In the genomic region with DNA sequence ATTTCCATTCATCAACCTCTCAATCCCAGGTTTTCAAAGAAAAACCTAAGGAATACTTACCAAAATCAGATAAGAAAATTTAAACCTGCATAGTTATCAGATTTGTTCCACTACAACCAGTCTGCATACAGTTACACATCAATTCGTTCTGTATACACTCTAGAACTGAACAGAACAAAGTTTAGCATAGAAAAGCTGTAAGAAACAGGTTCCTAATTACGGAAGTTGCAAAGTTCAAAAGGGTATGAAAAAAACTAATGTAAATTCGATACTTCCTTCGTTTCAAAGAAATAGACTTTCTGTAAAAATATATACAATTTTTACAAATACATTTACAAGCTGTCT, we compare ENCODE assay signal across 9 cellular contexts. TPM values are rescaled to one million over a fixed set of nuclear protein-coding genes. Genes with fewer than 3 reads are reported as not detected.
DNase-seq lines count a peak whose midpoint lies in the region; ATAC-seq and TF ChIP-seq lines count a peak whose summit lies in the region.
"Had no signal": no experiment of that assay in that cellular context is flagged by ENCODE, and none has a peak within 500 bp of the region (broad histone marks: within the 10 kb centered on the region; RNA-seq: fewer than 3 reads in every experiment).

No MANE protein-coding gene starts in this region.

- ATAC-seq in naive B cell (ENCODE audit: low read depth in 2 of 2), result no peak
- no peak for ATAC-seq in GM21825 (IDR thresholded peaks at IDR 0.05; ENCODE audit: unreplicated experiment)
- ATAC-seq in GM18505 (IDR thresholded peaks at IDR 0.05; ENCODE audit: unreplicated experiment), result no peak
- ATAC-seq in HG02588 (IDR thresholded peaks at IDR 0.05; ENCODE audit: unreplicated experiment), result no peak

- peak overlapping the region; percentile 90 to 99 (median 97) for H3K4me3 Mint-ChIP-seq in naive B cell

- intact Hi-C loops in colonic mucosa (cut with DNase I), result loop anchor here (5.0 kb wide), 1 partner anchor 46 kb away; no protein-coding TSS in a partner anchor

- H3K27ac ChIP-seq in KMS-11 (peak overlapping the region; percentile 78; the same call in 1 of the 2 replicates), colonic mucosa (peak overlapping the region; percentile 98)

- TF ChIP-seq CTCF in AG09309 (IDR thresholded peaks at IDR 0.05; ENCODE audit: control insufficient read depth, insufficient read depth, low read depth, low read length, missing control alignments) (no peak), KMS-11 (conservative IDR thresholded peaks at IDR 0.05; ENCODE audit: low read depth, low read length) (no peak), colonic mucosa (IDR thresholded peaks at IDR 0.05) (no peak)

- TF ChIP-seq POLR2A in GM18505 (IDR thresholded peaks at IDR 0.05; ENCODE audit: borderline replicate concordance, extremely low read depth, insufficient read depth, insufficient read length), result no peak

- no peak for DNase-seq in AG09309 (ENCODE audit: low read depth)
- no peak for DNase-seq in colonic mucosa
- DNase-seq in naive B cell, result no peak
- DNase-seq in NCI-H1930 (lab: John Stamatoyannopoulos, UW), result no peak
- DNase-seq: NCI-H1436 treated with DMSO at 0.1 percent for 48 hours had no signal

- peaks cover 29 to 46% of the 10 kb centered on the region in 2 donors for H3K36me3 Mint-ChIP-seq in naive B cell

- peaks cover 49% of the 10 kb centered on the region for H4K20me1 ChIP-seq in KMS-11 (ENCODE audit: insufficient read depth)

- peaks cover 61% of the 10 kb centered on the region for H3K36me3 ChIP-seq in KMS-11 (ENCODE audit: insufficient read depth)
- H3K36me3 ChIP-seq in colonic mucosa, result peaks cover 11% of the 10 kb centered on the region

- peak overlapping the region in 4 of 6 donors; percentile 34 to 96 (median 66) for H3K27ac Mint-ChIP-seq in naive B cell

- no peaks in the 10 kb centered on the region for H3K27me3 ChIP-seq in KMS-11 (ENCODE audit: insufficient read depth, low read depth)
- H3K27me3 ChIP-seq in colonic mucosa, result no peaks in the 10 kb centered on the region

- H3K9me3 Mint-ChIP-seq in naive B cell, result peaks cover 0 to 1% (median 0%) of the 10 kb centered on the region in 7 donors

- H3K9ac ChIP-seq in KMS-11, result peak overlapping the region; percentile 92
- H3K9ac ChIP-seq in colonic mucosa (ENCODE audit: low read depth in 2 of 2, low read length in 2 of 2), result peak overlapping the region in 1 of 2 donors; percentile 99

- H3K4me3 ChIP-seq in AG09309 (ENCODE audit: control insufficient read depth, low read depth, low read length) (peak overlapping the region; percentile 92), KMS-11 (IDR thresholded peaks at IDR 0.05; ENCODE audit: insufficient read depth, low read depth, low read length) (peak overlapping the region; percentile 98), colonic mucosa (peak overlapping the region; percentile 87)

- H3K4me1 ChIP-seq in KMS-11 (ENCODE audit: low read depth, poor library complexity, severe bottlenecking), result peaks cover 75% of the 10 kb centered on the region
- peaks cover 5% of the 10 kb centered on the region for H3K4me1 ChIP-seq in colonic mucosa

- H3K79me2 ChIP-seq in KMS-11 (ENCODE audit: insufficient read depth, low read depth), result peaks cover 86% of the 10 kb centered on the region

- no peaks in the 10 kb centered on the region for H3K27me3 Mint-ChIP-seq in naive B cell

- peaks cover 38 to 61% (median 47%) of the 10 kb centered on the region in 3 donors for H3K4me1 Mint-ChIP-seq in naive B cell

- no peaks in the 10 kb centered on the region for H3K9me3 ChIP-seq in colonic mucosa

- peak overlapping the region; percentile 99 for H3K4me2 ChIP-seq in KMS-11

- H2AFZ ChIP-seq in KMS-11 (ENCODE audit: low read depth), result no peak overlapping the region

RNA-seq across cellular contexts. Expression of a gene that starts 3.1 kb away (rescaled TPM):
- total RNA-seq in colonic mucosa, result 100 to 1,000 TPM; 151 to 285 TPM
- 100 to 1,000 TPM in 2 of 6 donors, 10 to 100 TPM in 4; 44.8 to 110 (median 95.1) TPM for polyA plus RNA-seq in naive B cell (ENCODE audit: low read depth in 6 of 6)

RNA-seq across cellular contexts. Expression of a gene that starts 27.1 kb away (rescaled TPM):
- total RNA-seq in colonic mucosa, result 1 to 10 TPM; 4.9 to 6.3 TPM
- not detected for polyA plus RNA-seq in naive B cell (ENCODE audit: low read depth in 6 of 6)

RNA-seq across cellular contexts. Expression of a gene that starts 53.1 kb away (rescaled TPM):
- 100 to 1,000 TPM; 199 to 227 TPM for total RNA-seq in colonic mucosa
- 10 to 100 TPM; 57.1 to 85.2 (median 72.9) TPM for polyA plus RNA-seq in naive B cell (ENCODE audit: low read depth in 6 of 6)
